ENCODE assay signal across 29 cellular contexts in genomic region chr3:43913549-43913948, GRCh38.
"Had no signal": no experiment of that assay in that cellular context is flagged by ENCODE, and none has a peak within 500 bp of the region (broad histone marks: within the 10 kb centered on the region; RNA-seq: fewer than 3 reads in every experiment).

No MANE protein-coding gene starts in this region.

- H3K4me2 ChIP-seq: KMS-11, SK-N-SH had no signal

- H3K4me3 ChIP-seq: MG63, Peyer's patch, SJCRH30 had no signal

- H3K4me1 ChIP-seq: Peyer's patch, SJCRH30 had no signal

- H3K27ac ChIP-seq: KMS-11, Peyer's patch, RWPE1, SJCRH30, VCaP had no signal

- H3K4me3 Mint-ChIP-seq: brain; central memory CD8-positive, alpha-beta T cell had no signal

- H3K36me3 Mint-ChIP-seq: brain had no signal

- H3K4me1 Mint-ChIP-seq: brain; central memory CD8-positive, alpha-beta T cell had no signal

- DNase-seq: activated CD4-positive, alpha-beta T cell treated with anti-CD3 and anti-CD28 coated beads for 4 hours; activated CD4-positive, alpha-beta T cell treated with anti-CD3 and anti-CD28 coated beads, Interleukin-2, amount 50 U/mL, for 4 hours; activated CD4-positive, CD25-positive, alpha-beta regulatory T cell; activated gamma-delta T cell treated with Interleukin-2 at 50 U/mL for 16 hours; activated naive CD4-positive, alpha-beta T cell treated with anti-CD3 and anti-CD28 coated beads, Interleukin-2, amount 50 U/mL, for 16 hours; activated T-cell treated with anti-CD3 and anti-CD28 coated beads for 4 hours; activated T-cell treated with anti-CD3 and anti-CD28 coated beads, Interleukin-2, amount 50 U/mL, for 48 hours; amygdala; MG63; NCI-H1092 treated with DMSO at 0.1 percent for 48 hours; NCI-H1417 treated with DMSO at 0.1 percent for 48 hours; NCI-H1694; NCI-H2029; NCI-H2107; NCI-H2171 treated with DMSO at 0.1 percent for 48 hours; NCI-H226; NCI-H526 treated with DMSO at 0.1 percent for 48 hours; NK-92 treated with Interleukin-12 subunit alpha and Interleukin-12 subunit beta, amount 100 ng/mL, for 24 hours; Peyer's patch; Right ventricle myocardium superior; SJCRH30; SK-N-SH; T-helper 1 cell had no signal

- H3K27me3 ChIP-seq: MG63, Peyer's patch, SJCRH30 had no signal

- H3K9me3 ChIP-seq: MG63, Peyer's patch, SJCRH30, SK-N-SH had no signal

- H3K9me3 Mint-ChIP-seq: activated T-helper 2 cell treated with anti-CD3 and anti-CD28 coated beads, Interferon-gamma antibody, Interleukin-2, Interleukin-4, amounts not matched to agents 10 μg/mL and 5 μg/mL and 100 μg/mL, durations not matched to agents 14 hours and 24 hours and 36 hours; central memory CD8-positive, alpha-beta T cell had no signal

- H3K27ac Mint-ChIP-seq: activated T-helper 2 cell treated with anti-CD3 and anti-CD28 coated beads, Interferon-gamma antibody, Interleukin-2, Interleukin-4, amounts not matched to agents 10 μg/mL and 5 μg/mL and 100 μg/mL, durations not matched to agents 14 hours and 24 hours and 36 hours; brain had no signal

- H3K36me3 ChIP-seq: MG63, Peyer's patch, SJCRH30 had no signal

- H3K9ac ChIP-seq: KMS-11, SK-N-SH had no signal
